8 cellular contexts compared by ENCODE assay signal in genomic region chr2:237156131-237156856, GRCh38.
A peak's percentile ranks its signal among the peaks of the same experiment; 100 is the strongest.
DNase-seq lines count a peak whose midpoint lies in the region; ATAC-seq lines count a peak whose summit lies in the region.

No MANE protein-coding gene starts in this region.

- no peaks in the 10 kb centered on the region for H3K4me1 Mint-ChIP-seq in effector memory CD8-positive, alpha-beta T cell (ENCODE audit: low read depth in 2 of 2)

- in situ Hi-C loops in HAP-1 (cut with MboI; ENCODE audit: low sequenced_read_pairs): loop anchor here (10.0 kb wide), 2 partner anchors 249 to 419 kb away; no protein-coding TSS in a partner anchor

- H3K4me3 ChIP-seq in HAP-1: no peak overlapping the region

- no peaks in the 10 kb centered on the region for H3K36me3 Mint-ChIP-seq in effector memory CD8-positive, alpha-beta T cell (ENCODE audit: insufficient read depth)

- no peaks in the 10 kb centered on the region for H3K9me3 ChIP-seq in HAP-1

- intact Hi-C loops in Right ventricle myocardium inferior (cut with DNase I) (loop anchor here (5.0 to 10.0 kb wide), 2 partner anchors 256 to 319 kb away; partner anchors contain the start of gene COL6A3), cardiac septum (cut with DNase I) (loop anchor here (10.0 kb wide), 1 partner anchor 319 kb away; no protein-coding TSS in a partner anchor)

- H3K36me3 ChIP-seq in HAP-1 (replicated peaks): no peaks in the 10 kb centered on the region

- H3K4me1 ChIP-seq in HAP-1: no peaks in the 10 kb centered on the region

- peak; percentile 68 for ATAC-seq in Right ventricle myocardium inferior
- ATAC-seq in HG02885 (IDR thresholded peaks at IDR 0.05; ENCODE audit: poor library complexity, unreplicated experiment): no peak
- no peak for ATAC-seq in effector memory CD8-positive, alpha-beta T cell (replicated peaks)

- H3K27me3 Mint-ChIP-seq in effector memory CD8-positive, alpha-beta T cell: peaks cover 34 to 70% of the 10 kb centered on the region in 2 donors

- H3K9me3 Mint-ChIP-seq in effector memory CD8-positive, alpha-beta T cell: no peaks in the 10 kb centered on the region

- H3K27me3 ChIP-seq in HAP-1 (ENCODE audit: low read depth): peaks cover 8% of the 10 kb centered on the region

- no peak overlapping the region for H3K27ac Mint-ChIP-seq in effector memory CD8-positive, alpha-beta T cell

- H3K4me3 Mint-ChIP-seq in effector memory CD8-positive, alpha-beta T cell: no peak overlapping the region

- peak; percentile 69 for DNase-seq in Right ventricle myocardium inferior (ENCODE audit: missing footprints)
- no peak for DNase-seq in cardiac septum (ENCODE audit: low spot score)
- peak; percentile 80 for DNase-seq in dedifferentiated amniotic fluid mesenchymal stem cell (ENCODE audit: extremely low spot score)
- DNase-seq in renal cortical epithelial cell (ENCODE audit: low read depth): peak; percentile 64
- no peak for DNase-seq in HAP-1 (ENCODE audit: low spot score in 2 of 2)
- no peak for DNase-seq in effector CD8-positive, alpha-beta T cell (lab: John Stamatoyannopoulos, UW)
- DNase-seq in effector memory CD8-positive, alpha-beta T cell: no peak

Comparison
In these comparisons a context has a peak if more than half of its experiments do, and no peak if none do; other contexts are left out.
1. DNase-seq: peak in Right ventricle myocardium inferior (single experiment), dedifferentiated amniotic fluid mesenchymal stem cell (single experiment) and renal cortical epithelial cell (single experiment); none in cardiac septum (single experiment), HAP-1 (0 of 2), effector CD8-positive, alpha-beta T cell (single experiment) and effector memory CD8-positive, alpha-beta T cell (0 of 3).